Comparison of ENCODE assay signal across 9 cellular contexts in genomic region chr16:67191410-67191994, GRCh38. TPM values are rescaled to one million over a fixed set of nuclear protein-coding genes. Genes with fewer than 3 reads are reported as not detected.
DNase-seq lines count a peak whose midpoint lies in the region; ATAC-seq and TF ChIP-seq lines count a peak whose summit lies in the region.
"Had no signal": no experiment of that assay in that cellular context is flagged by ENCODE, and none has a peak within 500 bp of the region (broad histone marks: within the 10 kb centered on the region; RNA-seq: fewer than 3 reads in every experiment).

No MANE protein-coding gene starts in this region.

- ATAC-seq in left colon (no peak), GM18498 (IDR thresholded peaks at IDR 0.05; ENCODE audit: unreplicated experiment) (no peak)

- H3K9me3 ChIP-seq in testis = no peaks in the 10 kb centered on the region
- H3K9me3 ChIP-seq: adrenal gland had no signal

- H3K4me1 Mint-ChIP-seq in activated CD4-positive, alpha-beta T cell treated with anti-CD3 and anti-CD28 coated beads, Interleukin-2, amount 10 ng/mL, durations not matched to agents 7 days and 5 days = peaks cover 44% of the 10 kb centered on the region
- peaks cover 35% of the 10 kb centered on the region for H3K4me1 Mint-ChIP-seq in activated CD4-positive, alpha-beta memory T cell treated with anti-CD3 and anti-CD28 coated beads for 36 hours (ENCODE audit: low read depth)
- peaks cover 35 to 41% of the 10 kb centered on the region in 2 donors for H3K4me1 Mint-ChIP-seq in immature natural killer cell

- no peaks in the 10 kb centered on the region for H3K9me3 Mint-ChIP-seq in activated CD4-positive, alpha-beta T cell treated with anti-CD3 and anti-CD28 coated beads, Interleukin-2, amount 10 ng/mL, durations not matched to agents 7 days and 5 days
- H3K9me3 Mint-ChIP-seq in activated CD4-positive, alpha-beta memory T cell treated with anti-CD3 and anti-CD28 coated beads for 36 hours = no peaks in the 10 kb centered on the region
- no peaks in the 10 kb centered on the region for H3K9me3 Mint-ChIP-seq in immature natural killer cell

- no peaks in the 10 kb centered on the region for H3K27me3 Mint-ChIP-seq in activated CD4-positive, alpha-beta T cell treated with anti-CD3 and anti-CD28 coated beads, Interleukin-2, amount 10 ng/mL, durations not matched to agents 7 days and 5 days
- no peaks in the 10 kb centered on the region for H3K27me3 Mint-ChIP-seq in activated CD4-positive, alpha-beta memory T cell treated with anti-CD3 and anti-CD28 coated beads for 36 hours
- peaks cover 1 to 9% (median 5%) of the 10 kb centered on the region in 3 donors for H3K27me3 Mint-ChIP-seq in immature natural killer cell (ENCODE audit: low read depth in 3 of 3)

- intact Hi-C loops in activated CD4-positive, alpha-beta memory T cell treated with anti-CD3 and anti-CD28 coated beads for 36 hours (cut with micrococcal nuclease) = no loop called here
- intact Hi-C loops in testis (cut with DNase I; ENCODE audit: low total_unique reads) (no loop called here), left colon (cut with DNase I, micrococcal nuclease) (no loop called here)

- DNase-seq in activated CD4-positive, alpha-beta T cell treated with anti-CD3 and anti-CD28 coated beads, Interleukin-2, amount 10 ng/mL, durations not matched to agents 7 days and 5 days = no peak
- no peak for DNase-seq in activated CD4-positive, alpha-beta T cell treated with anti-CD3 and anti-CD28 coated beads, Interleukin-2, amount 50 U/mL, for 48 hours
- no peak for DNase-seq in activated CD4-positive, alpha-beta memory T cell treated with anti-CD3 and anti-CD28 coated beads for 36 hours
- DNase-seq in immature natural killer cell (no peak), testis (no peak), left colon (no peak), A172 (ENCODE audit: low spot score) (no peak)

- peak overlapping the region; percentile 93 for H3K4me3 Mint-ChIP-seq in activated CD4-positive, alpha-beta T cell treated with anti-CD3 and anti-CD28 coated beads, Interleukin-2, amount 10 ng/mL, durations not matched to agents 7 days and 5 days
- peak overlapping the region; percentile 91 for H3K4me3 Mint-ChIP-seq in activated CD4-positive, alpha-beta memory T cell treated with anti-CD3 and anti-CD28 coated beads for 36 hours
- peak overlapping the region; percentile 88 to 92 (median 88) for H3K4me3 Mint-ChIP-seq in immature natural killer cell

- peak overlapping the region; percentile 96 to 99 for H3K4me3 ChIP-seq in testis

- CTCF ChIA-PET in activated CD4-positive, alpha-beta T cell treated with anti-CD3 and anti-CD28 coated beads, Interleukin-2, amount 10 ng/mL, durations not matched to agents 7 days and 5 days (lab: Charles Lee) = no interaction called here
- CTCF ChIA-PET in activated CD4-positive, alpha-beta memory T cell treated with anti-CD3 and anti-CD28 coated beads for 36 hours (lab: Charles Lee) = interaction anchor here (1.4 kb wide), 1 partner anchor 31 kb away, joined by 4 read pairs; no protein-coding TSS in a partner anchor

- peak overlapping the region; percentile 85 for H3K27ac Mint-ChIP-seq in activated CD4-positive, alpha-beta T cell treated with anti-CD3 and anti-CD28 coated beads, Interleukin-2, amount 10 ng/mL, durations not matched to agents 7 days and 5 days
- H3K27ac Mint-ChIP-seq in activated CD4-positive, alpha-beta memory T cell treated with anti-CD3 and anti-CD28 coated beads for 36 hours = peak overlapping the region; percentile 86
- H3K27ac Mint-ChIP-seq in immature natural killer cell = peak overlapping the region; percentile 57 to 93 (median 87)

- no peak for TF ChIP-seq POLR2A in testis (IDR thresholded peaks at IDR 0.05)

- H3K27me3 ChIP-seq in testis = no peaks in the 10 kb centered on the region
- H3K27me3 ChIP-seq: adrenal gland had no signal

- H3K36me3 Mint-ChIP-seq in activated CD4-positive, alpha-beta T cell treated with anti-CD3 and anti-CD28 coated beads, Interleukin-2, amount 10 ng/mL, durations not matched to agents 7 days and 5 days (ENCODE audit: low read depth) = peaks cover 30% of the 10 kb centered on the region
- peaks cover 20% of the 10 kb centered on the region for H3K36me3 Mint-ChIP-seq in activated CD4-positive, alpha-beta memory T cell treated with anti-CD3 and anti-CD28 coated beads for 36 hours
- H3K36me3 Mint-ChIP-seq in immature natural killer cell = peaks cover 6 to 11% (median 6%) of the 10 kb centered on the region in 3 donors

- POLR2A ChIA-PET in activated CD4-positive, alpha-beta T cell treated with anti-CD3 and anti-CD28 coated beads, Interleukin-2, amount 10 ng/mL, durations not matched to agents 7 days and 5 days (lab: Charles Lee) = no interaction called here
- POLR2A ChIA-PET in activated CD4-positive, alpha-beta memory T cell treated with anti-CD3 and anti-CD28 coated beads for 36 hours (lab: Charles Lee) = interaction anchor here (1.3 kb wide), 1 partner anchor 53 kb away, joined by 4 read pairs; no protein-coding TSS in a partner anchor

- H3K36me3 ChIP-seq in testis (ENCODE audit: low read depth, missing control alignments) = no peaks in the 10 kb centered on the region

- no peak overlapping the region for H3K27ac ChIP-seq in testis

- peaks cover 34% of the 10 kb centered on the region for H3K4me1 ChIP-seq in testis

- 23 to 25% methylated on average over 9 of the region's 9 CpGs for WGBS in testis, 2 donors

- no peak for TF ChIP-seq CTCF in testis (IDR thresholded peaks at IDR 0.05)

RNA-seq across cellular contexts. Expression of gene E2F4, which starts 0.5 kb away (rescaled TPM):
- total RNA-seq in activated CD4-positive, alpha-beta T cell treated with anti-CD3 and anti-CD28 coated beads, Interleukin-2, amount 10 ng/mL, durations not matched to agents 7 days and 5 days = 100 to 1,000 TPM; 114 to 120 TPM
- 10 to 100 TPM; 91.6 to 92.3 TPM for total RNA-seq in activated CD4-positive, alpha-beta memory T cell treated with anti-CD3 and anti-CD28 coated beads for 36 hours
- 10 to 100 TPM; 42.7 to 85.3 (median 76.0) TPM for polyA plus RNA-seq in immature natural killer cell
- 100 to 1,000 TPM; 110 to 126 TPM for total RNA-seq in testis
- polyA plus RNA-seq in testis (ENCODE audit: insufficient read depth, low read depth, low replicate concordance) = 72.5 TPM
- total RNA-seq in left colon = 10 to 100 TPM; 59.1 to 81.4 TPM
- total RNA-seq in A172 (2014; rRNA removed; shearing (Covaris generic)) = 99.6 and 115 TPM in 2 replicates

RNA-seq across cellular contexts. Expression of gene EXOC3L1, which starts 1.6 kb away (rescaled TPM):
- not detected for total RNA-seq in activated CD4-positive, alpha-beta T cell treated with anti-CD3 and anti-CD28 coated beads, Interleukin-2, amount 10 ng/mL, durations not matched to agents 7 days and 5 days
- total RNA-seq in activated CD4-positive, alpha-beta memory T cell treated with anti-CD3 and anti-CD28 coated beads for 36 hours = not detected
- polyA plus RNA-seq in immature natural killer cell = not detected
- total RNA-seq in testis = 1 to 10 TPM; 5.1 to 9.0 TPM
- 2.6 TPM for polyA plus RNA-seq in testis (ENCODE audit: insufficient read depth, low read depth, low replicate concordance)
- total RNA-seq in left colon = 1 to 10 TPM; 2.3 to 5.9 TPM
- total RNA-seq in A172 (2014; rRNA removed; shearing (Covaris generic)) = 0.12 and 0.50 TPM in 2 replicates

RNA-seq across cellular contexts. Expression of gene ELMO3, which starts 7.4 kb away (rescaled TPM):
- total RNA-seq in activated CD4-positive, alpha-beta T cell treated with anti-CD3 and anti-CD28 coated beads, Interleukin-2, amount 10 ng/mL, durations not matched to agents 7 days and 5 days = 1 to 10 TPM; 6.2 to 6.3 TPM
- total RNA-seq in activated CD4-positive, alpha-beta memory T cell treated with anti-CD3 and anti-CD28 coated beads for 36 hours = 1 to 10 TPM; 5.1 to 5.9 TPM
- polyA plus RNA-seq in immature natural killer cell (not detected), testis (ENCODE audit: insufficient read depth, low read depth, low replicate concordance) (22.2 TPM)
- total RNA-seq in testis (10 to 100 TPM in 1 of 2 donors, 1 to 10 TPM in 1; 9.3 to 10.5 TPM), left colon (10 to 100 TPM; 58.1 to 60.5 TPM)
- total RNA-seq in A172 (2014; rRNA removed; shearing (Covaris generic)) = 0.24 and 0.48 TPM in 2 replicates

RNA-seq across cellular contexts. Expression of gene MATCAP1, which starts 7.7 kb away (rescaled TPM):
- total RNA-seq in activated CD4-positive, alpha-beta T cell treated with anti-CD3 and anti-CD28 coated beads, Interleukin-2, amount 10 ng/mL, durations not matched to agents 7 days and 5 days = 10 to 100 TPM; 47.5 to 51.4 TPM
- total RNA-seq in activated CD4-positive, alpha-beta memory T cell treated with anti-CD3 and anti-CD28 coated beads for 36 hours = 10 to 100 TPM; 37.3 to 38.3 TPM
- polyA plus RNA-seq in immature natural killer cell = under 1 TPM in 1 of 3 donors, not detected in 2; 1.00 TPM
- total RNA-seq in testis = 10 to 100 TPM; 65.1 to 89.4 TPM
- 44.6 TPM for polyA plus RNA-seq in testis (ENCODE audit: insufficient read depth, low read depth, low replicate concordance)
- 10 to 100 TPM; 21.9 to 30.8 TPM for total RNA-seq in left colon
- 15.6 and 17.5 TPM in 2 replicates for total RNA-seq in A172 (2014; rRNA removed; shearing (Covaris generic))

RNA-seq across cellular contexts. Expression of gene NOL3, which starts 21.2 kb away (rescaled TPM):
- 10 to 100 TPM in 1 of 2 experiments, 1 to 10 TPM in 1; 8.9 to 13.3 TPM for total RNA-seq in activated CD4-positive, alpha-beta T cell treated with anti-CD3 and anti-CD28 coated beads, Interleukin-2, amount 10 ng/mL, durations not matched to agents 7 days and 5 days
- total RNA-seq in activated CD4-positive, alpha-beta memory T cell treated with anti-CD3 and anti-CD28 coated beads for 36 hours = 10 to 100 TPM; 14.8 to 20.1 TPM
- polyA plus RNA-seq in immature natural killer cell = under 1 TPM in 2 of 3 donors, not detected in 1; 0.18 to 0.47 TPM
- total RNA-seq in testis = 10 to 100 TPM; 16.2 to 34.9 TPM
- 11.8 TPM for polyA plus RNA-seq in testis (ENCODE audit: insufficient read depth, low read depth, low replicate concordance)
- 10 to 100 TPM; 23.1 to 30.2 TPM for total RNA-seq in left colon
- total RNA-seq in A172 (2014; rRNA removed; shearing (Covaris generic)) = 11.2 and 19.6 TPM in 2 replicates

Comparison
In these comparisons a context has a peak if more than half of its experiments do, and no peak if none do; other contexts are left out.
1. RNA of gene ELMO3, which starts 7.4 kb away (total RNA-seq): 58.1 to 60.5 TPM in left colon; 9.3 to 10.5 TPM in testis, 6.2 to 6.3 TPM in activated CD4-positive, alpha-beta T cell treated with anti-CD3 and anti-CD28 coated beads, Interleukin-2, amount 10 ng/mL, durations not matched to agents 7 days and 5 days, 5.1 to 5.9 TPM in activated CD4-positive, alpha-beta memory T cell treated with anti-CD3 and anti-CD28 coated beads for 36 hours and 0.24 to 0.48 TPM in A172; every median in the first group is over 4 times any median in the second.
2. Peak in every context shown above with its lines, with median percentiles within 50 percentile points of each other: H3K27ac Mint-ChIP-seq and H3K4me3 Mint-ChIP-seq.